Comparison of ENCODE assay signal across 11 cellular contexts in genomic region chr11:36213050-36213840, GRCh38.
A peak's percentile ranks its signal among the peaks of the same experiment; 100 is the strongest.
DNase-seq lines count a peak whose midpoint lies in the region; ATAC-seq lines count a peak whose summit lies in the region.
"Had no signal": no experiment of that assay in that cellular context is flagged by ENCODE, and none has a peak within 500 bp of the region (broad histone marks: within the 10 kb centered on the region; RNA-seq: fewer than 3 reads in every experiment).

No MANE protein-coding gene starts in this region.

- DNase-seq in NCI-H1092 treated with DMSO at 0.1 percent for 48 hours (lab: John Stamatoyannopoulos, UW) (peak; percentile 42), NCI-H345 (lab: John Stamatoyannopoulos, UW) (peak; percentile 83), nucleus accumbens (lab: John Stamatoyannopoulos, UW) (peak in 45 of 56 donors; percentile 14 to 79 (median 41))
- DNase-seq: activated CD4-positive, alpha-beta memory T cell treated with anti-CD3 and anti-CD28 coated beads, Interleukin-2, amount 10 ng/mL, durations not matched to agents 7 days and 5 days; foreskin melanocyte had no signal

- WGBS in esophagus, 2 donors: 85 to 87% methylated on average over 12 of the region's 12 CpGs

- no peak for ATAC-seq in HG03039 (IDR thresholded peaks at IDR 0.05; ENCODE audit: unreplicated experiment)
- ATAC-seq in GM19463 (IDR thresholded peaks at IDR 0.05; ENCODE audit: unreplicated experiment): no peak
- no peak for ATAC-seq in HG03432 (IDR thresholded peaks at IDR 0.05; ENCODE audit: unreplicated experiment)
- ATAC-seq: activated T-helper 17 cell treated with anti-CD3 and anti-CD28 coated beads, Interleukin-2, amount 50 U/mL, for 72 hours had no signal

- H3K27ac ChIP-seq in esophagus (ENCODE audit: low read depth in 2 of 2, low read length in 1 of 2): peak overlapping the region; percentile 56 to 77
- H3K27ac ChIP-seq: vagina had no signal

- no peaks in the 10 kb centered on the region for H3K36me3 ChIP-seq in esophagus (ENCODE audit: control insufficient read depth in 2 of 2, insufficient read depth in 2 of 2, low read length in 1 of 2)
- H3K36me3 ChIP-seq: vagina had no signal

- peaks cover 0 to 11% of the 10 kb centered on the region in 2 donors for H3K4me1 ChIP-seq in esophagus (ENCODE audit: control insufficient read depth in 2 of 2, insufficient read depth in 2 of 2, low read length in 1 of 2)

- H3K4me3 ChIP-seq in esophagus (ENCODE audit: low read depth in 1 of 2, low read length in 2 of 2): no peak overlapping the region
- H3K4me3 ChIP-seq: vagina had no signal

- no peaks in the 10 kb centered on the region for H3K27me3 ChIP-seq in esophagus (ENCODE audit: control insufficient read depth in 1 of 2, insufficient read depth in 2 of 2, low read length in 2 of 2)
- H3K27me3 ChIP-seq: vagina had no signal

- H3K9me3 ChIP-seq in esophagus (ENCODE audit: control insufficient read depth in 2 of 2, insufficient read depth in 1 of 2, low read depth in 1 of 2, low read length in 1 of 2): no peaks in the 10 kb centered on the region
- H3K9me3 ChIP-seq: vagina had no signal
